In the genomic region with DNA sequence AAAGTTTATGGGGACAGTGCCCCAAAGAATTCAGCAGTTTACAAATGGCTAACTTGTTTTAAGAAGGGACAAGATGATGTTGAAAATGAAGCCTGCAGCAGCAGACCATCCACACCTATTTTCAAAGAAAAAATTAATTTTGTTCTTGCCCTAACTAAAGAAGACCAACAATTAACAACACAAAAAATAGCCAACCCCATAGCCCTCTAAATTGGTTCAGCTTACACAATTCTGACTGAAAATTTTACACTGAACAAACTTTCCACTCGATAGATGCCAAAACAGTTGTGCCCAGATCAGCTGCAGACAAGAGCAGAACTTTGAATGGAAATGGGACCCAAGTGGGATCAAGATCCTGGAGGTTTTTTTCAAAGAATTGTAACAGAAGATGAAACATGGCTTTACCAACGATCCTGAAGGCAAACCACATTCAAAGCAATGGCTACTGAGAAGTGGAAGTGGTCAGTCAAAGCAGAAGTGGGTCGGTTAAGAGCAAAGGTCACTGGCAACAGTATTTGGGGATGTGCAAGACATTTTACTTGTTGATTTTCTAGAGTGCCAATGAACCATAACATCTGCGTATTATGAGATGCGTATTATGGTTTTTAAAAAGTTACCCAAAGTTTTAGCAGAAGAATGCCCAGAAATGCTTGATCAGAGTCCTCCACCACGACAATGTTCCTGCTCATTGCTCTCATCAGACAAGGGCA, we compare ENCODE assay signal across 1 cellular context.
TF ChIP-seq lines count a peak whose summit lies in the region.

No MANE protein-coding gene starts in this region.

TF ChIP-seq in K562, 482 proteins besides CTCF, POLR2A, EP300 and RAD21:
- TF ChIP-seq SPI1 (IDR thresholded peaks at IDR 0.05; ENCODE audit: borderline replicate concordance, low read depth, low read length): peak; percentile 18; the same call in 1 of the 2 replicates
- no peak for TF ChIP-seq TOE1 (IDR thresholded peaks at IDR 0.05; ENCODE audit: borderline replicate concordance)
- TF ChIP-seq TOE1 (CRISPR knock-in tag; IDR thresholded peaks at IDR 0.05; ENCODE audit: borderline replicate concordance, low read depth): no peak
